Comparison of ENCODE assay signal across 32 cellular contexts in genomic region chr14:27181304-27181703, GRCh38.
"Had no signal": no experiment of that assay in that cellular context is flagged by ENCODE, and none has a peak within 500 bp of the region (broad histone marks: within the 10 kb centered on the region; RNA-seq: fewer than 3 reads in every experiment).

No MANE protein-coding gene starts in this region.

- H3K36me3 ChIP-seq: adrenal gland, cardiac muscle cell, gastroesophageal sphincter, heart right ventricle, left lung, neutrophil, ovary, stomach, tibial artery, upper lobe of right lung had no signal

- DNase-seq: activated CD4-positive, alpha-beta memory T cell treated with anti-CD3 and anti-CD28 coated beads for 36 hours; activated CD4-positive, alpha-beta T cell treated with anti-CD3 and anti-CD28 coated beads, Interleukin-2, amount 10 ng/mL, durations not matched to agents 24 days and 14 days; activated CD8-positive, alpha-beta memory T cell treated with anti-CD3 and anti-CD28 coated beads, Interleukin-2, amount 50 U/mL, for 4 hours; activated effector memory CD4-positive, alpha-beta T cell treated with anti-CD3 and anti-CD28 coated beads, Interleukin-2, amount 50 U/mL, for 16 hours; activated naive CD4-positive, alpha-beta T cell treated with anti-CD3 and anti-CD28 coated beads for 36 hours; activated naive CD8-positive, alpha-beta T cell treated with anti-CD3 and anti-CD28 coated beads for 36 hours; activated T-cell treated with anti-CD3 and anti-CD28 coated beads, Interleukin-2, amount 50 U/mL, for 1 hour; adrenal gland; aorta; body of pancreas; dorsolateral prefrontal cortex; effector memory CD4-positive, alpha-beta T cell; erythroblast; kidney glomerular epithelial cell; ovary; stimulated activated CD4-positive, alpha-beta T cell treated with anti-CD3 and anti-CD28 coated beads, Interleukin-15, amount 100 ng/mL, for 24 hours; stimulated activated CD4-positive, alpha-beta T cell treated with anti-CD3 and anti-CD28 coated beads, Interleukin-2, amount 100 ng/mL, for 24 hours; stimulated activated naive B cell treated with anti-CD40 and anti-IgM and Interleukin-4, amounts not matched to agents 10 μg/mL and 1 μg/mL and 100 μg/mL, for 72 hours; stomach; tibial artery; upper lobe of right lung had no signal

- H3K9me3 Mint-ChIP-seq: nephron; stimulated activated naive B cell treated with anti-CD40 and anti-IgM and Interleukin-4, amounts not matched to agents 10 μg/mL and 1 μg/mL and 100 μg/mL, for 72 hours had no signal

- H3K27ac ChIP-seq: adrenal gland, body of pancreas, cardiac muscle cell, coronary artery, dorsolateral prefrontal cortex, gastroesophageal sphincter, heart right ventricle, left lung, neutrophil, ovary, stomach, tibial artery, upper lobe of right lung, VCaP had no signal

- H3K27ac Mint-ChIP-seq: activated CD4-positive, alpha-beta memory T cell treated with anti-CD3 and anti-CD28 coated beads for 36 hours; activated CD4-positive, alpha-beta T cell treated with anti-CD3 and anti-CD28 coated beads, Interleukin-2, amount 10 ng/mL, durations not matched to agents 24 days and 14 days; activated naive CD4-positive, alpha-beta T cell treated with anti-CD3 and anti-CD28 coated beads for 36 hours; activated naive CD8-positive, alpha-beta T cell treated with anti-CD3 and anti-CD28 coated beads for 36 hours; activated T-helper 1 cell treated with anti-CD3 and anti-CD28 coated beads, Interleukin-12 subunit alpha, Interleukin-12 subunit beta, Interleukin-2, Interleukin-4 antibody, amounts not matched to agents 30 ng/mL and 10 ng/mL and 1 ng/mL, durations not matched to agents 14 hours and 24 hours and 36 hours; nephron; progenitor cell of endocrine pancreas; stimulated activated naive B cell treated with anti-CD40 and anti-IgM and Interleukin-4, amounts not matched to agents 10 μg/mL and 1 μg/mL and 100 μg/mL, for 72 hours had no signal

- H3K4me3 ChIP-seq: adrenal gland, body of pancreas, cardiac muscle cell, coronary artery, dorsolateral prefrontal cortex, gastroesophageal sphincter, heart right ventricle, left lung, ovary, stomach, tibial artery, upper lobe of right lung had no signal

- H3K4me3 Mint-ChIP-seq: activated CD4-positive, alpha-beta memory T cell treated with anti-CD3 and anti-CD28 coated beads for 36 hours; activated CD4-positive, alpha-beta T cell treated with anti-CD3 and anti-CD28 coated beads, Interleukin-2, amount 10 ng/mL, durations not matched to agents 24 days and 14 days; activated naive CD4-positive, alpha-beta T cell treated with anti-CD3 and anti-CD28 coated beads for 36 hours; activated naive CD8-positive, alpha-beta T cell treated with anti-CD3 and anti-CD28 coated beads for 36 hours; activated T-helper 1 cell treated with anti-CD3 and anti-CD28 coated beads, Interleukin-12 subunit alpha, Interleukin-12 subunit beta, Interleukin-2, Interleukin-4 antibody, amounts not matched to agents 30 ng/mL and 10 ng/mL and 1 ng/mL, durations not matched to agents 14 hours and 24 hours and 36 hours; nephron; stimulated activated naive B cell treated with anti-CD40 and anti-IgM and Interleukin-4, amounts not matched to agents 10 μg/mL and 1 μg/mL and 100 μg/mL, for 72 hours had no signal

- H3K4me1 Mint-ChIP-seq: activated CD4-positive, alpha-beta T cell treated with anti-CD3 and anti-CD28 coated beads, Interleukin-2, amount 10 ng/mL, durations not matched to agents 24 days and 14 days; activated naive CD8-positive, alpha-beta T cell treated with anti-CD3 and anti-CD28 coated beads for 36 hours; nephron; stimulated activated naive B cell treated with anti-CD40 and anti-IgM and Interleukin-4, amounts not matched to agents 10 μg/mL and 1 μg/mL and 100 μg/mL, for 72 hours had no signal

- H3K9me3 ChIP-seq: adrenal gland, body of pancreas, gastroesophageal sphincter, left lung, neutrophil, ovary, stomach, tibial artery, upper lobe of right lung had no signal

- ATAC-seq: activated CD4-positive, CD25-positive, alpha-beta regulatory T cell treated with anti-CD3 and anti-CD28 coated beads, Interleukin-2, amount 50 U/mL, for 24 hours; body of pancreas; gastroesophageal sphincter; heart right ventricle; left lung; stimulated activated naive B cell treated with anti-CD40 and anti-IgM and Interleukin-4, amounts not matched to agents 10 μg/mL and 1 μg/mL and 100 μg/mL, for 72 hours; upper lobe of right lung had no signal

- H3K27me3 Mint-ChIP-seq: activated CD4-positive, alpha-beta memory T cell treated with anti-CD3 and anti-CD28 coated beads for 36 hours; activated CD4-positive, alpha-beta T cell treated with anti-CD3 and anti-CD28 coated beads, Interleukin-2, amount 10 ng/mL, durations not matched to agents 24 days and 14 days; activated naive CD8-positive, alpha-beta T cell treated with anti-CD3 and anti-CD28 coated beads for 36 hours; progenitor cell of endocrine pancreas; stimulated activated naive B cell treated with anti-CD40 and anti-IgM and Interleukin-4, amounts not matched to agents 10 μg/mL and 1 μg/mL and 100 μg/mL, for 72 hours had no signal

- H3K36me3 Mint-ChIP-seq: activated CD4-positive, alpha-beta memory T cell treated with anti-CD3 and anti-CD28 coated beads for 36 hours; activated naive CD8-positive, alpha-beta T cell treated with anti-CD3 and anti-CD28 coated beads for 36 hours; stimulated activated naive B cell treated with anti-CD40 and anti-IgM and Interleukin-4, amounts not matched to agents 10 μg/mL and 1 μg/mL and 100 μg/mL, for 72 hours had no signal

- H3K4me1 ChIP-seq: adrenal gland, body of pancreas, gastroesophageal sphincter, heart right ventricle, left lung, stomach, tibial artery, upper lobe of right lung had no signal

- H3K27me3 ChIP-seq: adrenal gland, body of pancreas, cardiac muscle cell, dorsolateral prefrontal cortex, gastroesophageal sphincter, heart right ventricle, left lung, neutrophil, ovary, stomach, tibial artery, upper lobe of right lung had no signal
